Comparison of ENCODE assay signal across 35 cellular contexts in genomic region chr1:168256164-168256563, GRCh38. TPM values are rescaled to one million over a fixed set of nuclear protein-coding genes. Genes with fewer than 3 reads are reported as not detected.
DNase-seq lines count a peak whose midpoint lies in the region; ATAC-seq, FAIRE-seq and TF ChIP-seq lines count a peak whose summit lies in the region.
"Had no signal": no experiment of that assay in that cellular context is flagged by ENCODE, and none has a peak within 500 bp of the region (broad histone marks: within the 10 kb centered on the region; RNA-seq: fewer than 3 reads in every experiment).

No MANE protein-coding gene starts in this region.

- 96% methylated on average over 2 of the region's 2 CpGs for WGBS in HepG2 (ENCODE audit: low lambda C conversion rate)
- 100% methylated on average over 2 of the region's 2 CpGs for WGBS in right lobe of liver (ENCODE audit: insufficient coverage, low coverage, low lambda C conversion rate, missing lambda C conversion rate)
- 65% methylated on average over 2 of the region's 2 CpGs for WGBS in K562 (ENCODE audit: insufficient coverage, low coverage, missing lambda C conversion rate)
- 86 to 95% methylated on average over 1 of the region's 2 CpGs for WGBS in endodermal cell (ENCODE audit: insufficient coverage in 1 of 2, insufficient read length in 1 of 2), 2 experiments

- peaks cover 7% of the 10 kb centered on the region for H3K4me1 Mint-ChIP-seq in endodermal cell
- H3K4me1 Mint-ChIP-seq: B cell, CD14-positive monocyte had no signal

- no peaks in the 10 kb centered on the region for H3K27me3 Mint-ChIP-seq in endodermal cell (ENCODE audit: insufficient read depth)
- H3K27me3 Mint-ChIP-seq: B cell; CD4-positive, alpha-beta memory T cell; CD4-positive, alpha-beta T cell; CD4-positive, CD25-positive, alpha-beta regulatory T cell; CD8-positive, alpha-beta memory T cell had no signal

- intact Hi-C loops in HepG2 (cut with micrococcal nuclease; ENCODE audit: unreplicated experiment) (no loop called here), right lobe of liver (cut with DNase I) (no loop called here), K562 (cut with micrococcal nuclease) (no loop called here)

- H3K27me3 ChIP-seq in HepG2 (ENCODE audit: control insufficient read depth in 1 of 2, insufficient read depth in 2 of 2, low read length in 2 of 2) (no peaks in the 10 kb centered on the region), right lobe of liver (no peaks in the 10 kb centered on the region), K562 (ENCODE audit: control insufficient read depth in 2 of 2, insufficient read depth in 2 of 2, low read length in 2 of 2) (no peaks in the 10 kb centered on the region), endodermal cell (ENCODE audit: control insufficient read depth, insufficient read depth, low read length, poor library complexity, severe bottlenecking) (no peaks in the 10 kb centered on the region)
- H3K27me3 ChIP-seq: BE2C; BLaER1; BLaER1 treated with 17β-estradiol and CSF1 and Interleukin-3, amounts not matched to agents 10 nM and 100 nM had no signal

- H3K9me1 ChIP-seq in K562 (ENCODE audit: control insufficient read depth, insufficient read depth, low read length), result no peaks in the 10 kb centered on the region

- no peak for TF ChIP-seq EP300 in HepG2 (IDR thresholded peaks at IDR 0.05; ENCODE audit: low read depth in 2 of 2, low read length in 2 of 2)
- no peak for TF ChIP-seq EP300 in HepG2 (CRISPR knock-in tag; IDR thresholded peaks at IDR 0.05; ENCODE audit: borderline replicate concordance)
- no peak for TF ChIP-seq EP300 in K562 (IDR thresholded peaks at IDR 0.05; ENCODE audit: low read length)

- H3K9me3 ChIP-seq in HepG2 (ENCODE audit: low read length), result peaks cover 22% of the 10 kb centered on the region
- peaks cover 0 to 3% (median 0%) of the 10 kb centered on the region in 4 donors for H3K9me3 ChIP-seq in right lobe of liver
- no peaks in the 10 kb centered on the region for H3K9me3 ChIP-seq in HEK293 (ENCODE audit: control insufficient read depth, insufficient read depth, low read depth, low read length)
- peaks cover 2% of the 10 kb centered on the region for H3K9me3 ChIP-seq in K562 (replicated peaks; ENCODE audit: control insufficient read depth, insufficient read depth, low read depth, low read length)
- peaks cover 36% of the 10 kb centered on the region for H3K9me3 ChIP-seq in endodermal cell (ENCODE audit: control insufficient read depth, low read length)

- no TSS peak for BruUV-seq in HepG2 (replicated peaks; lab: Mats Ljungman, UMichigan)
- BruUV-seq in K562 (replicated peaks; lab: Mats Ljungman, UMichigan), result no TSS peak

- peaks cover 14% of the 10 kb centered on the region for H3K4me1 ChIP-seq in HepG2 (ENCODE audit: insufficient read depth, low read length)
- H3K4me1 ChIP-seq in right lobe of liver, result peaks cover 0 to 7% (median 0%) of the 10 kb centered on the region in 4 donors
- H3K4me1 ChIP-seq in HEK293 (ENCODE audit: control insufficient read depth, insufficient read depth, low read length), result no peaks in the 10 kb centered on the region
- H3K4me1 ChIP-seq in K562 (replicated peaks in 1 of 2; ENCODE audit: control insufficient read depth in 2 of 2, insufficient read depth in 2 of 2, low read length in 2 of 2), result no peaks in the 10 kb centered on the region
- H3K4me1 ChIP-seq in endodermal cell (ENCODE audit: control insufficient read depth, insufficient read depth, low read length), result no peaks in the 10 kb centered on the region
- H3K4me1 ChIP-seq: A549; BE2C; BLaER1; BLaER1 treated with 17β-estradiol and CSF1 and Interleukin-3, amounts not matched to agents 10 nM and 100 nM; Caco-2 had no signal

- peaks cover 51% of the 10 kb centered on the region for H3K36me3 Mint-ChIP-seq in endodermal cell (ENCODE audit: low read depth)

- no peaks in the 10 kb centered on the region for H3K79me2 ChIP-seq in HepG2 (ENCODE audit: insufficient read depth, low read length)
- no peaks in the 10 kb centered on the region for H3K79me2 ChIP-seq in K562 (ENCODE audit: control insufficient read depth, insufficient read depth, low read length)

- FAIRE-seq in HepG2 (lab: Jason Lieb, UNC) (no peak), K562 (lab: Jason Lieb, UNC) (no peak)
- FAIRE-seq: A204.1, A549 had no signal

- H3K9ac ChIP-seq in HepG2 (ENCODE audit: insufficient read depth, low read depth, low read length) (no peak overlapping the region), K562 (ENCODE audit: insufficient read depth in 1 of 2, low read depth in 2 of 2, low read length in 2 of 2) (no peak overlapping the region), endodermal cell (ENCODE audit: extremely low read depth, low read length, poor library complexity, severe bottlenecking) (no peak overlapping the region)
- H3K9ac ChIP-seq: BLaER1; BLaER1 treated with 17β-estradiol and CSF1 and Interleukin-3, amounts not matched to agents 10 nM and 100 nM had no signal

- H3K27ac Mint-ChIP-seq in endodermal cell, result no peak overlapping the region
- H3K27ac Mint-ChIP-seq: B cell; CD4-positive, alpha-beta memory T cell; CD4-positive, alpha-beta T cell; CD4-positive, CD25-positive, alpha-beta regulatory T cell; CD8-positive, alpha-beta memory T cell; CD8-positive, alpha-beta T cell had no signal

- DNase-seq in HepG2 (ENCODE audit: low spot score), result no peak
- no peak for DNase-seq in right lobe of liver
- no peak for DNase-seq in K562 (ENCODE audit: extremely low read depth in 1 of 4, low spot score in 3 of 4)
- DNase-seq in endodermal cell, result no peak
- DNase-seq in NCI-H2107 treated with DMSO at 0.1 percent for 48 hours (lab: John Stamatoyannopoulos, UW; ENCODE audit: unreplicated experiment), result no peak
- DNase-seq in DMS 273 treated with DMSO at 0.1 percent for 48 hours (lab: John Stamatoyannopoulos, UW), result no peak
- no peak for DNase-seq in amygdala (lab: John Stamatoyannopoulos, UW)
- DNase-seq: 8988T; ACHN; AML-193; BE2C; C1 segment of cervical spinal cord; Caco-2; Calu3; CD4-positive, alpha-beta memory T cell; CD4-positive, alpha-beta T cell; CD4-positive, CD25-positive, alpha-beta regulatory T cell; CD8-positive, alpha-beta memory T cell; CD8-positive, alpha-beta T cell; COR-L47; DMS153; DMS53; DMS79; DMS79 treated with DMSO at 0.1 percent for 48 hours; DND-41; EL had no signal

- H3K4me3 ChIP-seq in HepG2 (replicated peaks in 1 of 3; ENCODE audit: insufficient read depth in 1 of 3, low read depth in 2 of 3, low read length in 3 of 3) (no peak overlapping the region), right lobe of liver (no peak overlapping the region), HEK293 (ENCODE audit: low read depth, low read length) (no peak overlapping the region), K562 (no peak overlapping the region), endodermal cell (ENCODE audit: low read length) (peak overlapping the region; percentile 43)
- H3K4me3 ChIP-seq: A549; BLaER1; BLaER1 treated with 17β-estradiol and CSF1 and Interleukin-3, amounts not matched to agents 10 nM and 100 nM had no signal

- no peaks in the 10 kb centered on the region for H4K20me1 ChIP-seq in HepG2 (ENCODE audit: insufficient read depth, low read length)
- no peaks in the 10 kb centered on the region for H4K20me1 ChIP-seq in K562 (replicated peaks; ENCODE audit: control insufficient read depth, insufficient read depth, low read length)

- ATAC-seq in HepG2 (no peak), right lobe of liver (no peak), K562 (no peak)
- ATAC-seq: A549; CD8-positive, alpha-beta T cell had no signal

- H3K36me3 ChIP-seq in HepG2 (replicated peaks in 1 of 2; ENCODE audit: control insufficient read depth in 1 of 2, insufficient read depth in 2 of 2, low read length in 2 of 2), result no peaks in the 10 kb centered on the region; a peak in 1 of 5 replicates
- no peaks in the 10 kb centered on the region for H3K36me3 ChIP-seq in right lobe of liver
- H3K36me3 ChIP-seq in HEK293 (ENCODE audit: control insufficient read depth in 2 of 2, insufficient read depth in 1 of 2, low read length in 2 of 2), result peaks cover 0 to 11% of the 10 kb centered on the region in 2 experiments; a peak in 1 of 3 replicates
- H3K36me3 ChIP-seq in K562 (ENCODE audit: control insufficient read depth, insufficient read depth, low read length), result no peaks in the 10 kb centered on the region; the same call in 2 of the 3 replicates
- peaks cover 44% of the 10 kb centered on the region for H3K36me3 ChIP-seq in endodermal cell (ENCODE audit: control insufficient read depth, insufficient read depth, low read length)
- H3K36me3 ChIP-seq: BE2C had no signal

- TF ChIP-seq CTCF in HepG2 (CRISPR knock-in tag; IDR thresholded peaks at IDR 0.05) (no peak), right lobe of liver (IDR thresholded peaks at IDR 0.05) (no peak), HEK293 (tag by site-specific recombination; IDR thresholded peaks at IDR 0.05) (no peak), K562 (IDR thresholded peaks at IDR 0.05 in 2 of 3, conservative IDR thresholded peaks at IDR 0.05 in 1 of 3; ENCODE audit: insufficient read depth in 2 of 3, low read depth in 1 of 3, low read length in 3 of 3) (no peak), endodermal cell (conservative IDR thresholded peaks at IDR 0.05) (no peak)

- CTCF ChIA-PET in HepG2 (lab: Yijun Ruan, JAX; ENCODE audit: low intra/inter-chr PET ratio, low total read pairs), result no interaction called here
- CTCF ChIA-PET in HEK293 (lab: Yijun Ruan, JAX), result interaction anchor here (0.6 to 3.0 kb wide), 2 partner anchors 13 to 21 kb away, joined by 3 to 23 read pairs; no protein-coding TSS in a partner anchor
- CTCF ChIA-PET in K562 (lab: Yijun Ruan, JAX; ENCODE audit: low intra/inter-chr PET ratio), result no interaction called here

- peaks cover 32% of the 10 kb centered on the region for H3K9me3 Mint-ChIP-seq in endodermal cell
- H3K9me3 Mint-ChIP-seq: CD4-positive, alpha-beta T cell had no signal

- no peak overlapping the region for H2AFZ ChIP-seq in HepG2 (ENCODE audit: low read length)
- H2AFZ ChIP-seq in K562 (ENCODE audit: low read depth, low read length), result no peak overlapping the region

- H3K4me2 ChIP-seq in HepG2 (ENCODE audit: low read depth, low read length), result no peak overlapping the region
- H3K4me2 ChIP-seq in K562 (ENCODE audit: insufficient read depth, low read length), result no peak overlapping the region
- H3K4me2 ChIP-seq: A549; BLaER1; BLaER1 treated with 17β-estradiol and CSF1 and Interleukin-3, amounts not matched to agents 10 nM and 100 nM had no signal

- TF ChIP-seq POLR2A in HepG2 (IDR thresholded peaks at IDR 0.05; ENCODE audit: insufficient read depth in 1 of 2, low read depth in 2 of 2, low read length in 2 of 2), result no peak
- TF ChIP-seq POLR2A in right lobe of liver (IDR thresholded peaks at IDR 0.05), result no peak
- no peak for TF ChIP-seq POLR2A in K562 (conservative IDR thresholded peaks at IDR 0.05)

- POLR2A ChIA-PET in HepG2 (lab: Yijun Ruan, JAX) (no interaction called here), HEK293 (lab: Yijun Ruan, JAX) (interaction anchor here (1.0 kb wide), 1 partner anchor 30 kb away, joined by 3 read pairs; no protein-coding TSS in a partner anchor), K562 (lab: Yijun Ruan, JAX) (no interaction called here)

- H3K4me3 Mint-ChIP-seq in endodermal cell, result no peak overlapping the region
- H3K4me3 Mint-ChIP-seq: B cell; CD14-positive monocyte; CD4-positive, alpha-beta memory T cell; CD4-positive, alpha-beta T cell; CD4-positive, CD25-positive, alpha-beta regulatory T cell; CD8-positive, alpha-beta memory T cell; CD8-positive, alpha-beta T cell had no signal

- in situ Hi-C loops in HepG2 (cut with HindIII; ENCODE audit: extremely low pct_ligation_motif_present, low pct_unique_long_range_greater_than_20kb), result no loop called here
- in situ Hi-C loops in K562 (cut with MboI), result no loop called here

- TF ChIP-seq RAD21 in HepG2 (CRISPR knock-in tag; IDR thresholded peaks at IDR 0.05) (no peak), K562 (CRISPR knock-in tag; conservative IDR thresholded peaks at IDR 0.05 in 1 of 2, IDR thresholded peaks at IDR 0.05 in 1 of 2) (no peak)

- H3K27ac ChIP-seq in HepG2 (ENCODE audit: extremely low read length, insufficient read depth, low read length), result no peak overlapping the region
- H3K27ac ChIP-seq in right lobe of liver, result no peak overlapping the region
- H3K27ac ChIP-seq in HEK293 (ENCODE audit: extremely low read depth, low read depth, low read length), result no peak overlapping the region
- no peak overlapping the region for H3K27ac ChIP-seq in K562 (ENCODE audit: extremely low read depth, low read depth, low read length)
- no peak overlapping the region for H3K27ac ChIP-seq in endodermal cell (ENCODE audit: low read depth, low read length)
- H3K27ac ChIP-seq: 22Rv1; A549; BLaER1; BLaER1 treated with 17β-estradiol and CSF1 and Interleukin-3, amounts not matched to agents 10 nM and 100 nM; C4-2B had no signal

RNA-seq across cellular contexts. Expression of gene TBX19, which starts 24.5 kb away (rescaled TPM):
- total RNA-seq in HepG2 (2016; rRNA removed; fragmentation: Illumina TruSeq; extraction: Trizol), result 0.18 and 0.31 TPM in 2 replicates
- total RNA-seq in HepG2 (2016; cell fraction: cytosol; rRNA removed; fragmentation: Illumina TruSeq; extraction: Trizol; ENCODE audit: low read depth), result 0.30 and 0.44 TPM in 2 replicates
- total RNA-seq in HepG2 (2016; cell fraction: insoluble cytoplasmic fraction; rRNA removed; fragmentation: Illumina TruSeq; extraction: Trizol), result 0.17 and 0.22 TPM in 2 replicates
- 0.19 and 0.24 TPM in 2 replicates for total RNA-seq in HepG2 (2016; cell fraction: membrane; rRNA removed; fragmentation: Illumina TruSeq; extraction: Trizol)
- 0.44 and 0.71 TPM in 2 replicates for total RNA-seq in HepG2 (2016; cell fraction: nucleus; rRNA removed; fragmentation: Illumina TruSeq; extraction: Trizol)
- polyA plus RNA-seq in HepG2 (2011; rRNA removed), result 1.3 and 1.4 TPM in 2 replicates
- polyA plus RNA-seq in HepG2 (2011; cell fraction: cytosol; rRNA removed), result 0.81 and 1.0 TPM in 2 replicates
- polyA plus RNA-seq in HepG2 (2011; cell fraction: nucleus; rRNA removed), result 2.5 and 2.7 TPM in 2 replicates
- 0.99 and 1.1 TPM in 2 replicates for polyA plus RNA-seq in HepG2 (2012)
- 0.06 and 0.09 TPM in 2 replicates for polyA plus RNA-seq in HepG2 (2016; cell fraction: cytosol; fragmentation: Illumina TruSeq; extraction: Trizol; ENCODE audit: low read depth)
- polyA plus RNA-seq in HepG2 (2016; cell fraction: insoluble cytoplasmic fraction; fragmentation: Illumina TruSeq; extraction: Trizol; ENCODE audit: low read depth), result 0.24 and 0.43 TPM in 2 replicates
- 0.18 and 0.35 TPM in 2 replicates for polyA plus RNA-seq in HepG2 (2016; cell fraction: membrane; fragmentation: Illumina TruSeq; extraction: Trizol; ENCODE audit: low read depth)
- polyA plus RNA-seq in HepG2 (2016; cell fraction: nucleus; fragmentation: Illumina TruSeq; extraction: Trizol; ENCODE audit: insufficient read depth, low read depth), result 1.3 TPM in 2 replicates
- polyA minus RNA-seq in HepG2 (2011; rRNA and poly(A)+ RNA removed; ENCODE audit: low replicate concordance), result 0.51 and 0.80 TPM in 2 replicates
- not detected in 2 replicates for polyA minus RNA-seq in HepG2 (2011; cell fraction: cytosol; rRNA and poly(A)+ RNA removed)
- 0.90 and 1.5 TPM in 2 replicates for polyA minus RNA-seq in HepG2 (2011; cell fraction: nucleus; rRNA and poly(A)+ RNA removed)
- total RNA-seq in right lobe of liver, result under 1 TPM; 0.43 to 0.68 (median 0.56) TPM
- 4.0 and 5.3 TPM in 2 replicates for total RNA-seq in K562 (2011; cell fraction: chromatin; rRNA removed; ENCODE audit: low replicate concordance)
- total RNA-seq in K562 (2011; cell fraction: nucleolus; rRNA removed), result 2.7 and 3.4 TPM in 2 replicates
- 4.6 and 8.7 TPM in 2 replicates for total RNA-seq in K562 (2011; cell fraction: nucleoplasm; rRNA removed)
- 0.32 and 0.98 TPM in 2 replicates for total RNA-seq in K562 (2014; rRNA removed)
- total RNA-seq in K562 (2014; rRNA removed; fragmentation: Illumina TruSeq; extraction: Trizol), result 0.95 and 1.1 TPM in 2 replicates
- total RNA-seq in K562 (2015; rRNA removed; fragmentation: Illumina TruSeq; extraction: Trizol), result 0.94 and 1.3 TPM in 2 replicates
- total RNA-seq in K562 (2021), result 1.8 and 2.1 TPM in 2 replicates
- 3.1 and 3.4 TPM in 2 replicates for polyA plus RNA-seq in K562 (2011; rRNA removed)
- polyA plus RNA-seq in K562 (2011; cell fraction: cytosol; rRNA removed), result 1.9 and 3.3 TPM in 2 replicates
- 4.1 and 5.3 TPM in 2 replicates for polyA plus RNA-seq in K562 (2011; cell fraction: nucleus; rRNA removed)
- polyA plus RNA-seq in K562 (2012), result 1.9 and 3.5 TPM in 2 replicates
- 1.9 TPM in 2 replicates for polyA plus RNA-seq in K562 (2014; fragmentation: Illumina TruSeq; extraction: Trizol)
- polyA plus RNA-seq in K562 (2014; fragmentation: Nextera tagmentation; extraction: Ambion mirVana), result under 1 TPM; 0.42 to 0.52 TPM
- 2.4 and 2.8 TPM in 2 replicates for polyA plus RNA-seq in K562 (2014; rRNA removed)
- 1.5 and 1.8 TPM in 2 replicates for polyA minus RNA-seq in K562 (2011; rRNA and poly(A)+ RNA removed)
- 0.76 TPM in 1 of 2 replicates, not detected in the other for polyA minus RNA-seq in K562 (2011; cell fraction: cytosol; rRNA and poly(A)+ RNA removed)
- 1.6 and 1.9 TPM in 2 replicates for polyA minus RNA-seq in K562 (2011; cell fraction: nucleus; rRNA and poly(A)+ RNA removed)
- 1 to 10 TPM; 2.2 to 2.5 TPM for total RNA-seq in endodermal cell
- 2.8 TPM for polyA plus RNA-seq in endodermal cell (2013, experiment 1 of 2)
- 3.1 TPM for polyA plus RNA-seq in endodermal cell (2013, experiment 2 of 2)

RNA-seq across cellular contexts. Expression of gene SFT2D2, which starts 30.4 kb away (rescaled TPM):
- total RNA-seq in HepG2 (2016; rRNA removed; fragmentation: Illumina TruSeq; extraction: Trizol), result 28.8 and 31.4 TPM in 2 replicates
- 3.0 and 4.6 TPM in 2 replicates for total RNA-seq in HepG2 (2016; cell fraction: cytosol; rRNA removed; fragmentation: Illumina TruSeq; extraction: Trizol; ENCODE audit: low read depth)
- 27.1 and 28.3 TPM in 2 replicates for total RNA-seq in HepG2 (2016; cell fraction: insoluble cytoplasmic fraction; rRNA removed; fragmentation: Illumina TruSeq; extraction: Trizol)
- total RNA-seq in HepG2 (2016; cell fraction: membrane; rRNA removed; fragmentation: Illumina TruSeq; extraction: Trizol), result 5.9 and 6.3 TPM in 2 replicates
- total RNA-seq in HepG2 (2016; cell fraction: nucleus; rRNA removed; fragmentation: Illumina TruSeq; extraction: Trizol), result 26.1 and 28.1 TPM in 2 replicates
- 8.5 and 10.0 TPM in 2 replicates for polyA plus RNA-seq in HepG2 (2011; rRNA removed)
- 4.8 and 7.4 TPM in 2 replicates for polyA plus RNA-seq in HepG2 (2011; cell fraction: cytosol; rRNA removed)
- polyA plus RNA-seq in HepG2 (2011; cell fraction: nucleus; rRNA removed), result 7.8 and 7.9 TPM in 2 replicates
- 2.2 and 3.3 TPM in 2 replicates for polyA plus RNA-seq in HepG2 (2012)
- polyA plus RNA-seq in HepG2 (2016; cell fraction: cytosol; fragmentation: Illumina TruSeq; extraction: Trizol; ENCODE audit: low read depth), result 0.65 and 0.66 TPM in 2 replicates
- polyA plus RNA-seq in HepG2 (2016; cell fraction: insoluble cytoplasmic fraction; fragmentation: Illumina TruSeq; extraction: Trizol; ENCODE audit: low read depth), result 8.3 and 9.0 TPM in 2 replicates
- 1.0 and 1.9 TPM in 2 replicates for polyA plus RNA-seq in HepG2 (2016; cell fraction: membrane; fragmentation: Illumina TruSeq; extraction: Trizol; ENCODE audit: low read depth)
- 17.0 and 18.1 TPM in 2 replicates for polyA plus RNA-seq in HepG2 (2016; cell fraction: nucleus; fragmentation: Illumina TruSeq; extraction: Trizol; ENCODE audit: insufficient read depth, low read depth)
- polyA minus RNA-seq in HepG2 (2011; rRNA and poly(A)+ RNA removed; ENCODE audit: low replicate concordance), result 33.6 and 104 TPM in 2 replicates
- 23.4 and 30.6 TPM in 2 replicates for polyA minus RNA-seq in HepG2 (2011; cell fraction: cytosol; rRNA and poly(A)+ RNA removed)
- polyA minus RNA-seq in HepG2 (2011; cell fraction: nucleus; rRNA and poly(A)+ RNA removed), result 17.0 and 19.1 TPM in 2 replicates
- 10 to 100 TPM; 26.5 to 35.4 (median 29.8) TPM for total RNA-seq in right lobe of liver
- 63.5 and 68.0 TPM in 2 replicates for total RNA-seq in K562 (2011; cell fraction: chromatin; rRNA removed; ENCODE audit: low replicate concordance)
- total RNA-seq in K562 (2011; cell fraction: nucleolus; rRNA removed), result 26.0 and 28.6 TPM in 2 replicates
- total RNA-seq in K562 (2011; cell fraction: nucleoplasm; rRNA removed), result 55.2 and 88.0 TPM in 2 replicates
- total RNA-seq in K562 (2014; rRNA removed), result 20.5 and 21.6 TPM in 2 replicates
- total RNA-seq in K562 (2014; rRNA removed; fragmentation: Illumina TruSeq; extraction: Trizol), result 28.7 and 34.2 TPM in 2 replicates
- total RNA-seq in K562 (2015; rRNA removed; fragmentation: Illumina TruSeq; extraction: Trizol), result 28.1 and 28.4 TPM in 2 replicates
- total RNA-seq in K562 (2021), result 46.6 and 50.1 TPM in 2 replicates
- polyA plus RNA-seq in K562 (2011; rRNA removed), result 29.0 and 35.8 TPM in 2 replicates
- 10.7 and 20.6 TPM in 2 replicates for polyA plus RNA-seq in K562 (2011; cell fraction: cytosol; rRNA removed)
- 16.6 and 19.0 TPM in 2 replicates for polyA plus RNA-seq in K562 (2011; cell fraction: nucleus; rRNA removed)
- 6.7 and 9.0 TPM in 2 replicates for polyA plus RNA-seq in K562 (2012)
- polyA plus RNA-seq in K562 (2014; fragmentation: Illumina TruSeq; extraction: Trizol), result 9.2 and 10.7 TPM in 2 replicates
- 1 to 10 TPM; 3.4 to 6.1 TPM for polyA plus RNA-seq in K562 (2014; fragmentation: Nextera tagmentation; extraction: Ambion mirVana)
- 14.8 and 15.7 TPM in 2 replicates for polyA plus RNA-seq in K562 (2014; rRNA removed)
- 111 and 122 TPM in 2 replicates for polyA minus RNA-seq in K562 (2011; rRNA and poly(A)+ RNA removed)
- polyA minus RNA-seq in K562 (2011; cell fraction: cytosol; rRNA and poly(A)+ RNA removed), result 48.0 and 48.3 TPM in 2 replicates
- polyA minus RNA-seq in K562 (2011; cell fraction: nucleus; rRNA and poly(A)+ RNA removed), result 15.2 and 18.5 TPM in 2 replicates
- 10 to 100 TPM; 32.5 to 34.3 TPM for total RNA-seq in endodermal cell
- 11.8 TPM for polyA plus RNA-seq in endodermal cell (2013, experiment 1 of 2)
- 12.3 TPM for polyA plus RNA-seq in endodermal cell (2013, experiment 2 of 2)

Comparison
In these comparisons a context has a peak if more than half of its experiments do, and no peak if none do; other contexts are left out.
1. Of the 241 proteins assayed by ChIP-seq in both HepG2 and K562: peak only in HepG2: CHD4; only in K562: CBX5; in both: none; in neither: 238; mixed calls (peak in some experiments, not most) for 1.